8 cellular contexts compared by ENCODE assay signal in genomic region chr7:5596046-5596895, GRCh38. TPM values are rescaled to one million over a fixed set of nuclear protein-coding genes. Genes with fewer than 3 reads are reported as not detected.
DNase-seq lines count a peak whose midpoint lies in the region; ATAC-seq lines count a peak whose summit lies in the region.

No MANE protein-coding gene starts in this region.

- no peaks in the 10 kb centered on the region for H3K36me3 Mint-ChIP-seq in activated CD8-positive, alpha-beta memory T cell treated with anti-CD3 and anti-CD28 coated beads, Interleukin-2, amount 10 ng/mL, durations not matched to agents 7 days and 5 days
- peaks cover 0 to 7% of the 10 kb centered on the region in 2 donors for H3K36me3 Mint-ChIP-seq in naive B cell
- H3K36me3 Mint-ChIP-seq in stimulated activated naive B cell treated with anti-CD40 and anti-IgM and Interleukin-4, amounts not matched to agents 10 μg/mL and 1 μg/mL and 100 μg/mL, for 72 hours = peaks cover 0 to 10% of the 10 kb centered on the region in 2 donors

- H3K4me3 Mint-ChIP-seq in activated CD8-positive, alpha-beta memory T cell treated with anti-CD3 and anti-CD28 coated beads, Interleukin-2, amount 10 ng/mL, durations not matched to agents 7 days and 5 days = peak overlapping the region; percentile 56
- H3K4me3 Mint-ChIP-seq in naive B cell = peak overlapping the region in 7 of 8 donors; percentile 9 to 89 (median 53)
- peak overlapping the region; percentile 76 to 83 for H3K4me3 Mint-ChIP-seq in stimulated activated naive B cell treated with anti-CD40 and anti-IgM and Interleukin-4, amounts not matched to agents 10 μg/mL and 1 μg/mL and 100 μg/mL, for 72 hours

- peak; percentile 34 for DNase-seq in NCI-H1694 treated with DMSO at 0.1 percent for 48 hours (lab: John Stamatoyannopoulos, UW)
- peak; percentile 89 for DNase-seq in activated CD8-positive, alpha-beta memory T cell treated with anti-CD3 and anti-CD28 coated beads, Interleukin-2, amount 10 ng/mL, durations not matched to agents 7 days and 5 days
- peak; percentile 84 for DNase-seq in epidermal melanocyte (ENCODE audit: insufficient read length, low spot score)
- no peak for DNase-seq in naive B cell
- peak; percentile 56 for DNase-seq in stimulated activated naive B cell treated with anti-CD40 and anti-IgM and Interleukin-4, amounts not matched to agents 10 μg/mL and 1 μg/mL and 100 μg/mL, for 72 hours
- DNase-seq in midbrain (lab: John Stamatoyannopoulos, UW) = no peak

- peaks cover 29% of the 10 kb centered on the region for H3K4me1 Mint-ChIP-seq in activated CD8-positive, alpha-beta memory T cell treated with anti-CD3 and anti-CD28 coated beads, Interleukin-2, amount 10 ng/mL, durations not matched to agents 7 days and 5 days
- H3K4me1 Mint-ChIP-seq in naive B cell = peaks cover 23 to 41% (median 31%) of the 10 kb centered on the region in 3 donors
- H3K4me1 Mint-ChIP-seq in stimulated activated naive B cell treated with anti-CD40 and anti-IgM and Interleukin-4, amounts not matched to agents 10 μg/mL and 1 μg/mL and 100 μg/mL, for 72 hours = peaks cover 29 to 40% of the 10 kb centered on the region in 2 donors

- H3K27me3 Mint-ChIP-seq in activated CD8-positive, alpha-beta memory T cell treated with anti-CD3 and anti-CD28 coated beads, Interleukin-2, amount 10 ng/mL, durations not matched to agents 7 days and 5 days = peaks cover 26% of the 10 kb centered on the region
- H3K27me3 Mint-ChIP-seq in naive B cell = peaks cover 16 to 44% (median 27%) of the 10 kb centered on the region in 3 donors
- H3K27me3 Mint-ChIP-seq in stimulated activated naive B cell treated with anti-CD40 and anti-IgM and Interleukin-4, amounts not matched to agents 10 μg/mL and 1 μg/mL and 100 μg/mL, for 72 hours = peaks cover 20 to 36% of the 10 kb centered on the region in 2 donors

- peak overlapping the region; percentile 39 for H3K27ac Mint-ChIP-seq in activated CD8-positive, alpha-beta memory T cell treated with anti-CD3 and anti-CD28 coated beads, Interleukin-2, amount 10 ng/mL, durations not matched to agents 7 days and 5 days
- peak overlapping the region in 3 of 6 donors; percentile 5 to 94 (median 80) for H3K27ac Mint-ChIP-seq in naive B cell
- peak overlapping the region; percentile 52 for H3K27ac Mint-ChIP-seq in stimulated activated naive B cell treated with anti-CD40 and anti-IgM and Interleukin-4, amounts not matched to agents 10 μg/mL and 1 μg/mL and 100 μg/mL, for 72 hours

- ATAC-seq in activated CD8-positive, alpha-beta memory T cell treated with anti-CD3 and anti-CD28 coated beads, Interleukin-2, amount 10 ng/mL, durations not matched to agents 7 days and 5 days = peak; percentile 78
- ATAC-seq in naive B cell (ENCODE audit: low read depth in 2 of 2) (peak in 1 of 2 donors; percentile 22), GM19455 (IDR thresholded peaks at IDR 0.05; ENCODE audit: unreplicated experiment) (no peak)
- peak; percentile 60 to 63 for ATAC-seq in stimulated activated naive B cell treated with anti-CD40 and anti-IgM and Interleukin-4, amounts not matched to agents 10 μg/mL and 1 μg/mL and 100 μg/mL, for 72 hours (replicated peaks)

- peak overlapping the region; percentile 64; the same call in 1 of the 2 replicates for H3K4me3 ChIP-seq in GM08714 (ENCODE audit: low read length)

- CTCF ChIA-PET in activated CD8-positive, alpha-beta memory T cell treated with anti-CD3 and anti-CD28 coated beads, Interleukin-2, amount 10 ng/mL, durations not matched to agents 7 days and 5 days (lab: Charles Lee) = interaction anchor here (0.9 to 2.3 kb wide), 8 partner anchors 13 to 101 kb away, joined by 3 to 8 read pairs (median 4); no protein-coding TSS in a partner anchor

- no peaks in the 10 kb centered on the region for H3K9me3 Mint-ChIP-seq in activated CD8-positive, alpha-beta memory T cell treated with anti-CD3 and anti-CD28 coated beads, Interleukin-2, amount 10 ng/mL, durations not matched to agents 7 days and 5 days (ENCODE audit: low read depth)
- no peaks in the 10 kb centered on the region for H3K9me3 Mint-ChIP-seq in naive B cell
- H3K9me3 Mint-ChIP-seq in stimulated activated naive B cell treated with anti-CD40 and anti-IgM and Interleukin-4, amounts not matched to agents 10 μg/mL and 1 μg/mL and 100 μg/mL, for 72 hours = no peaks in the 10 kb centered on the region

RNA-seq across cellular contexts. Expression of gene FSCN1, which starts 3.7 kb away (rescaled TPM):
- total RNA-seq in activated CD8-positive, alpha-beta memory T cell treated with anti-CD3 and anti-CD28 coated beads, Interleukin-2, amount 10 ng/mL, durations not matched to agents 7 days and 5 days = 1 to 10 TPM; 4.4 to 6.2 TPM
- under 1 TPM in 5 of 6 donors, not detected in 1; 0.08 to 0.46 (median 0.13) TPM for polyA plus RNA-seq in naive B cell (ENCODE audit: low read depth in 6 of 6)

Comparison
In these comparisons a context has a peak if more than half of its experiments do, and no peak if none do; other contexts are left out.
1. DNase-seq: peak in NCI-H1694 treated with DMSO at 0.1 percent for 48 hours (single experiment), activated CD8-positive, alpha-beta memory T cell treated with anti-CD3 and anti-CD28 coated beads, Interleukin-2, amount 10 ng/mL, durations not matched to agents 7 days and 5 days (single experiment), epidermal melanocyte (single experiment) and stimulated activated naive B cell treated with anti-CD40 and anti-IgM and Interleukin-4, amounts not matched to agents 10 μg/mL and 1 μg/mL and 100 μg/mL, for 72 hours (single experiment); none in naive B cell (single experiment) and midbrain (single experiment).
2. Peak in every context shown above with its lines, with median percentiles within 50 percentile points of each other: H3K4me3 Mint-ChIP-seq.